ENCODE assay signal across 10 cellular contexts in genomic region chr3:140023616-140024530, GRCh38.
DNase-seq lines count a peak whose midpoint lies in the region; ATAC-seq and TF ChIP-seq lines count a peak whose summit lies in the region.
"Had no signal": no experiment of that assay in that cellular context is flagged by ENCODE, and none has a peak within 500 bp of the region (broad histone marks: within the 10 kb centered on the region; RNA-seq: fewer than 3 reads in every experiment).

No MANE protein-coding gene starts in this region.

- no peaks in the 10 kb centered on the region for H3K36me3 ChIP-seq in upper lobe of right lung
- H3K36me3 ChIP-seq: brain microvascular endothelial cell had no signal

- ATAC-seq in upper lobe of right lung (peak; percentile 55), GM18502 (IDR thresholded peaks at IDR 0.05; ENCODE audit: poor library complexity, unreplicated experiment) (no peak)
- ATAC-seq: WTC11 had no signal

- H3K4me3 ChIP-seq in coronary artery, result no peak overlapping the region
- no peak overlapping the region for H3K4me3 ChIP-seq in upper lobe of right lung

- no peaks in the 10 kb centered on the region for H3K4me1 ChIP-seq in upper lobe of right lung

- intact Hi-C loops in upper lobe of right lung (cut with DNase I), result no loop called here

- DNase-seq in NCI-H2107 (lab: John Stamatoyannopoulos, UW) (peak; percentile 37), coronary artery (ENCODE audit: low spot score) (no peak), mucosa of gallbladder (ENCODE audit: low spot score) (peak; percentile 71), upper lobe of right lung (no peak), SW480 (ENCODE audit: low spot score) (no peak)
- no peak for DNase-seq in activated T-cell treated with anti-CD3 and anti-CD28 coated beads, Interleukin-2, amount 50 U/mL, for 1 hour
- DNase-seq: brain microvascular endothelial cell, DMS153 had no signal

- H3K27me3 ChIP-seq in upper lobe of right lung, result no peaks in the 10 kb centered on the region
- H3K27me3 ChIP-seq: brain microvascular endothelial cell had no signal

- H3K9me3 ChIP-seq in upper lobe of right lung, result no peaks in the 10 kb centered on the region

- no peak for TF ChIP-seq CTCF in coronary artery (IDR thresholded peaks at IDR 0.05)
- TF ChIP-seq CTCF in upper lobe of right lung (IDR thresholded peaks at IDR 0.05), result no peak

- peak overlapping the region; percentile 50 to 63 for H3K27ac ChIP-seq in coronary artery
- H3K27ac ChIP-seq in upper lobe of right lung, result no peak overlapping the region
- H3K27ac ChIP-seq: brain microvascular endothelial cell had no signal

Comparison
In these comparisons a context has a peak if more than half of its experiments do, and no peak if none do; other contexts are left out.
1. DNase-seq: peak in NCI-H2107 (single experiment) and mucosa of gallbladder (single experiment); none in coronary artery (single experiment), upper lobe of right lung (single experiment), SW480 (single experiment) and activated T-cell treated with anti-CD3 and anti-CD28 coated beads, Interleukin-2, amount 50 U/mL, for 1 hour (single experiment).